Comparison of ENCODE assay signal across 26 cellular contexts in genomic region chr1:200328379-200328778, GRCh38.
"Had no signal": no experiment of that assay in that cellular context is flagged by ENCODE, and none has a peak within 500 bp of the region (broad histone marks: within the 10 kb centered on the region; RNA-seq: fewer than 3 reads in every experiment).

No MANE protein-coding gene starts in this region.

- H3K27ac Mint-ChIP-seq: activated naive CD4-positive, alpha-beta T cell treated with anti-CD3 and anti-CD28 coated beads, Interleukin-2, amount 10 ng/mL, durations not matched to agents 7 days and 5 days; activated naive CD8-positive, alpha-beta T cell treated with anti-CD3 and anti-CD28 coated beads, Interleukin-2, amount 10 ng/mL, durations not matched to agents 7 days and 5 days; immature natural killer cell; memory B cell; naive thymus-derived CD8-positive, alpha-beta T cell; neural progenitor cell; stimulated activated naive CD8-positive, alpha-beta T cell treated with anti-CD3 and anti-CD28 coated beads, Interleukin-15, Interleukin-2, amounts not matched to agents 100 ng/mL and 50 ng/mL, for 24 hours; type B pancreatic cell had no signal

- H3K4me3 Mint-ChIP-seq: activated naive CD4-positive, alpha-beta T cell treated with anti-CD3 and anti-CD28 coated beads, Interleukin-2, amount 10 ng/mL, durations not matched to agents 7 days and 5 days; activated naive CD8-positive, alpha-beta T cell treated with anti-CD3 and anti-CD28 coated beads, Interleukin-2, amount 10 ng/mL, durations not matched to agents 7 days and 5 days; immature natural killer cell; memory B cell; naive thymus-derived CD8-positive, alpha-beta T cell; neural progenitor cell; stimulated activated naive CD8-positive, alpha-beta T cell treated with anti-CD3 and anti-CD28 coated beads, Interleukin-15, Interleukin-2, amounts not matched to agents 100 ng/mL and 50 ng/mL, for 24 hours; type B pancreatic cell had no signal

- H3K4me3 ChIP-seq: breast epithelium, neural progenitor cell, right atrium auricular region, thoracic aorta, vagina had no signal

- DNase-seq: activated CD4-positive, alpha-beta T cell treated with anti-CD3 and anti-CD28 coated beads for 4 hours; activated CD4-positive, alpha-beta T cell treated with anti-CD3 and anti-CD28 coated beads, Interleukin-2, amount 50 U/mL, for 4 hours; activated gamma-delta T cell; activated naive CD4-positive, alpha-beta T cell treated with anti-CD3 and anti-CD28 coated beads, Interleukin-2, amount 10 ng/mL, durations not matched to agents 7 days and 5 days; activated naive CD8-positive, alpha-beta T cell treated with anti-CD3 and anti-CD28 coated beads, Interleukin-2, amount 10 ng/mL, durations not matched to agents 7 days and 5 days; activated T-cell treated with anti-CD3 and anti-CD28 coated beads, Interleukin-2, amount 50 U/mL, for 1 hour; amniotic stem cell; effector memory CD4-positive, alpha-beta T cell; head of caudate nucleus; hippocampal formation; immature natural killer cell; kidney; left colon; naive thymus-derived CD8-positive, alpha-beta T cell; occipital lobe; stimulated activated CD4-positive, alpha-beta T cell treated with anti-CD3 and anti-CD28 coated beads, Interleukin-2, amount 100 ng/mL, for 48 hours had no signal

- H2AFZ ChIP-seq: neural progenitor cell, parathyroid adenoma had no signal

- H3K4me1 Mint-ChIP-seq: activated naive CD4-positive, alpha-beta T cell treated with anti-CD3 and anti-CD28 coated beads, Interleukin-2, amount 10 ng/mL, durations not matched to agents 7 days and 5 days; immature natural killer cell had no signal

- H3K4me1 ChIP-seq: breast epithelium, parathyroid adenoma, right atrium auricular region, vagina had no signal

- ATAC-seq: left colon; naive thymus-derived CD8-positive, alpha-beta T cell had no signal

- H3K27ac ChIP-seq: breast epithelium, neural progenitor cell, parathyroid adenoma, right atrium auricular region, thoracic aorta, vagina had no signal

- H3K36me3 ChIP-seq: breast epithelium, neural progenitor cell, right atrium auricular region, thoracic aorta, vagina had no signal

- H3K9ac ChIP-seq: neural progenitor cell, parathyroid adenoma had no signal

- H3K9me3 Mint-ChIP-seq: activated naive CD4-positive, alpha-beta T cell treated with anti-CD3 and anti-CD28 coated beads, Interleukin-2, amount 10 ng/mL, durations not matched to agents 7 days and 5 days; activated naive CD8-positive, alpha-beta T cell treated with anti-CD3 and anti-CD28 coated beads, Interleukin-2, amount 10 ng/mL, durations not matched to agents 7 days and 5 days; memory B cell; naive thymus-derived CD8-positive, alpha-beta T cell; neural progenitor cell; stimulated activated naive CD8-positive, alpha-beta T cell treated with anti-CD3 and anti-CD28 coated beads, Interleukin-15, Interleukin-2, amounts not matched to agents 100 ng/mL and 50 ng/mL, for 24 hours had no signal

- H3K9me3 ChIP-seq: right atrium auricular region, thoracic aorta, vagina had no signal

- H3K27me3 ChIP-seq: breast epithelium, right atrium auricular region, vagina had no signal

- H3K4me2 ChIP-seq: neural progenitor cell had no signal

- H3K79me2 ChIP-seq: parathyroid adenoma had no signal

- FAIRE-seq: colon, kidney had no signal

- H3K36me3 Mint-ChIP-seq: activated naive CD4-positive, alpha-beta T cell treated with anti-CD3 and anti-CD28 coated beads, Interleukin-2, amount 10 ng/mL, durations not matched to agents 7 days and 5 days; activated naive CD8-positive, alpha-beta T cell treated with anti-CD3 and anti-CD28 coated beads, Interleukin-2, amount 10 ng/mL, durations not matched to agents 7 days and 5 days; immature natural killer cell; memory B cell; neural progenitor cell had no signal
